ENCODE assay signal across 9 cellular contexts in the genomic region with DNA sequence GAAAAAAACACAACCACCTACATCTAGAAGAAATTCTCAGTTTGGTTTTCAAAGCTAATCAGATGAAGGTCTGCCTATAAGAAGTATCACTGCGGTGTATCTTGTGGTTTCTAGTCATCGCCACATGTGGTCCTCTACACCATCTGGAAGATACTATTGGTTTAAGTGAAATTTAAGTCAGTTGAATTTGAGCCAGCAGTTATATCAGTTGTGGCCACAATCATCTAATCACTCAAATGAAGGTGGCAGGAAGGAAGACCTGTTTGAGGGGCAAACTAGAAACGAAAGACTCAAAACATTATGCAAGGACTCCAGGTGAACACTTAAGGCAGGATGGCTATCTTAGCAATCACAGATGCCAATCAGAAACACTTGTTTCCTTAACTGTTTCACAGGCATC. TPM values are rescaled to one million over a fixed set of nuclear protein-coding genes. Genes with fewer than 3 reads are reported as not detected.
A peak's percentile ranks its signal among the peaks of the same experiment; 100 is the strongest.
DNase-seq lines count a peak whose midpoint lies in the region; ATAC-seq and TF ChIP-seq lines count a peak whose summit lies in the region.
"Had no signal": no experiment of that assay in that cellular context is flagged by ENCODE, and none has a peak within 500 bp of the region (broad histone marks: within the 10 kb centered on the region; RNA-seq: fewer than 3 reads in every experiment).

No MANE protein-coding gene starts in this region.

- peaks cover 41% of the 10 kb centered on the region for H3K36me3 ChIP-seq in right atrium auricular region

- no peak overlapping the region for H3K27ac Mint-ChIP-seq in activated T-cell treated with anti-CD3 and anti-CD28 coated beads, Interleukin-2, amount 50 U/mL, for 72 hours
- H3K27ac Mint-ChIP-seq in stimulated activated effector memory CD8-positive, alpha-beta T cell treated with anti-CD3 and anti-CD28 coated beads, Interleukin-12 subunit alpha, Interleukin-12 subunit beta, amount 100 ng/mL, for 72 hours: no peak overlapping the region

- in situ Hi-C loops in KBM-7 (cut with MboI; ENCODE audit: low pct_unique_long_range_greater_than_20kb, low sequenced_read_pairs): no loop called here

- peaks cover 13% of the 10 kb centered on the region for H3K4me1 Mint-ChIP-seq in activated T-cell treated with anti-CD3 and anti-CD28 coated beads, Interleukin-2, amount 50 U/mL, for 72 hours (ENCODE audit: low read depth)
- H3K4me1 Mint-ChIP-seq in stimulated activated effector memory CD8-positive, alpha-beta T cell treated with anti-CD3 and anti-CD28 coated beads, Interleukin-12 subunit alpha, Interleukin-12 subunit beta, amount 100 ng/mL, for 72 hours: peaks cover 19% of the 10 kb centered on the region

- H3K9me3 ChIP-seq in right atrium auricular region: no peaks in the 10 kb centered on the region

- H3K27ac ChIP-seq in right atrium auricular region: no peak overlapping the region

- H3K36me3 Mint-ChIP-seq in activated T-cell treated with anti-CD3 and anti-CD28 coated beads, Interleukin-2, amount 50 U/mL, for 72 hours (ENCODE audit: insufficient read depth in 2 of 2): peaks cover 0 to 3% of the 10 kb centered on the region in 2 donors
- no peaks in the 10 kb centered on the region for H3K36me3 Mint-ChIP-seq in stimulated activated effector memory CD8-positive, alpha-beta T cell treated with anti-CD3 and anti-CD28 coated beads, Interleukin-12 subunit alpha, Interleukin-12 subunit beta, amount 100 ng/mL, for 72 hours

- no peaks in the 10 kb centered on the region for H3K27me3 ChIP-seq in right atrium auricular region

- H3K4me3 Mint-ChIP-seq in activated T-cell treated with anti-CD3 and anti-CD28 coated beads, Interleukin-2, amount 50 U/mL, for 72 hours: peak overlapping the region in 1 of 2 donors; percentile 44
- H3K4me3 Mint-ChIP-seq in stimulated activated effector memory CD8-positive, alpha-beta T cell treated with anti-CD3 and anti-CD28 coated beads, Interleukin-12 subunit alpha, Interleukin-12 subunit beta, amount 100 ng/mL, for 72 hours: no peak overlapping the region

- H3K4me1 ChIP-seq in right atrium auricular region: no peaks in the 10 kb centered on the region

- no peak for TF ChIP-seq CTCF in right atrium auricular region (IDR thresholded peaks at IDR 0.05)

- peak; percentile 85 to 95 for ATAC-seq in activated T-cell treated with anti-CD3 and anti-CD28 coated beads, Interleukin-2, amount 50 U/mL, for 72 hours (replicated peaks in 1 of 2)
- ATAC-seq in GM21825 (IDR thresholded peaks at IDR 0.05; ENCODE audit: unreplicated experiment): peak; percentile 74
- ATAC-seq in stimulated activated effector memory CD8-positive, alpha-beta T cell treated with anti-CD3 and anti-CD28 coated beads, Interleukin-12 subunit alpha, Interleukin-12 subunit beta, amount 100 ng/mL, for 72 hours: peak; percentile 92

- H3K27me3 Mint-ChIP-seq in activated T-cell treated with anti-CD3 and anti-CD28 coated beads, Interleukin-2, amount 50 U/mL, for 72 hours (ENCODE audit: low read depth): peaks cover 83% of the 10 kb centered on the region

- no peaks in the 10 kb centered on the region for H3K9me3 Mint-ChIP-seq in activated T-cell treated with anti-CD3 and anti-CD28 coated beads, Interleukin-2, amount 50 U/mL, for 72 hours
- no peaks in the 10 kb centered on the region for H3K9me3 Mint-ChIP-seq in stimulated activated effector memory CD8-positive, alpha-beta T cell treated with anti-CD3 and anti-CD28 coated beads, Interleukin-12 subunit alpha, Interleukin-12 subunit beta, amount 100 ng/mL, for 72 hours

- H3K4me3 ChIP-seq in right atrium auricular region: no peak overlapping the region

- DNase-seq in activated T-cell treated with anti-CD3 and anti-CD28 coated beads, Interleukin-2, amount 50 U/mL, for 72 hours: peak; percentile 12 to 49
- DNase-seq in activated T-cell treated with anti-CD3 and anti-CD28 coated beads for 4 hours (no peak), KBM-7 (peak; percentile 56), kidney glomerular epithelial cell (lab: John Stamatoyannopoulos, UW) (no peak), right atrium auricular region (ENCODE audit: low spot score) (no peak)
- no peak for DNase-seq in stimulated activated effector memory CD8-positive, alpha-beta T cell treated with anti-CD3 and anti-CD28 coated beads, Interleukin-12 subunit alpha, Interleukin-12 subunit beta, amount 100 ng/mL, for 72 hours (ENCODE audit: low spot score in 2 of 2)
- no peak for DNase-seq in activated effector memory CD4-positive, alpha-beta T cell treated with Interleukin-2 at 50 U/mL for 16 hours
- DNase-seq: NCI-H510A treated with DMSO at 0.1 percent for 48 hours had no signal

RNA-seq across cellular contexts. Expression of gene ETV5, which starts 48.7 kb away (rescaled TPM):
- 1 to 10 TPM; 2.9 to 3.4 TPM for total RNA-seq in activated T-cell treated with anti-CD3 and anti-CD28 coated beads, Interleukin-2, amount 50 U/mL, for 72 hours
- 10 to 100 TPM; 22.8 to 28.7 TPM for total RNA-seq in right atrium auricular region

Comparison
In these comparisons a context has a peak if more than half of its experiments do, and no peak if none do; other contexts are left out.
1. DNase-seq: peak in activated T-cell treated with anti-CD3 and anti-CD28 coated beads, Interleukin-2, amount 50 U/mL, for 72 hours (2 of 2) and KBM-7 (single experiment); none in activated T-cell treated with anti-CD3 and anti-CD28 coated beads for 4 hours (single experiment), stimulated activated effector memory CD8-positive, alpha-beta T cell treated with anti-CD3 and anti-CD28 coated beads, Interleukin-12 subunit alpha, Interleukin-12 subunit beta, amount 100 ng/mL, for 72 hours (0 of 2), kidney glomerular epithelial cell (single experiment), right atrium auricular region (single experiment) and activated effector memory CD4-positive, alpha-beta T cell treated with Interleukin-2 at 50 U/mL for 16 hours (single experiment).
2. RNA of gene ETV5, which starts 48.7 kb away (total RNA-seq): 22.8 to 28.7 TPM in right atrium auricular region; 2.9 to 3.4 TPM in activated T-cell treated with anti-CD3 and anti-CD28 coated beads, Interleukin-2, amount 50 U/mL, for 72 hours; every median in the first group is over 4 times any median in the second.
3. Peak in every context shown above with its lines, with median percentiles within 50 percentile points of each other: ATAC-seq.